ENCODE assay signal across 15 cellular contexts in genomic region chr14:64930085-64930843, GRCh38. TPM values are rescaled to one million over a fixed set of nuclear protein-coding genes. Genes with fewer than 3 reads are reported as not detected.
A peak's percentile ranks its signal among the peaks of the same experiment; 100 is the strongest.
DNase-seq lines count a peak whose midpoint lies in the region; ATAC-seq, FAIRE-seq and TF ChIP-seq lines count a peak whose summit lies in the region.
"Had no signal": no experiment of that assay in that cellular context is flagged by ENCODE, and none has a peak within 500 bp of the region (broad histone marks: within the 10 kb centered on the region; RNA-seq: fewer than 3 reads in every experiment).

No MANE protein-coding gene starts in this region.

- intact Hi-C loops in HepG2 (cut with micrococcal nuclease; ENCODE audit: unreplicated experiment) (loop anchor here (10.0 kb wide), 1 partner anchor 225 kb away; the partner anchor contains the start of gene PLEKHG3), tibial artery (cut with DNase I; ENCODE audit: low total_unique reads) (no loop called here)

- ATAC-seq in HepG2 = no peak
- no peak for ATAC-seq in GM19397 (IDR thresholded peaks at IDR 0.05; ENCODE audit: unreplicated experiment)
- ATAC-seq: body of pancreas, Panc1 had no signal

- no peak for FAIRE-seq in HepG2 (lab: Jason Lieb, UNC)

- no peak overlapping the region for H2BK12ac ChIP-seq in mesenchymal stem cell (ENCODE audit: low read length in 2 of 2)

- H3K79me1 ChIP-seq in mesenchymal stem cell (replicated peaks; ENCODE audit: low read length, poor library complexity, severe bottlenecking) = peaks cover 30% of the 10 kb centered on the region

- H3K4me1 ChIP-seq in liver (ENCODE audit: control insufficient read depth in 4 of 4, insufficient read depth in 4 of 4, low read length in 3 of 4) (peaks cover 1 to 19% (median 12%) of the 10 kb centered on the region in 4 donors), HepG2 (ENCODE audit: insufficient read depth, low read length) (peaks cover 33% of the 10 kb centered on the region), mesenchymal stem cell (ENCODE audit: control insufficient read depth, insufficient read depth, low read depth, low read length) (peaks cover 2% of the 10 kb centered on the region), tibial artery (peaks cover 0 to 83% (median 43%) of the 10 kb centered on the region in 4 donors)
- peaks cover 18% of the 10 kb centered on the region for H3K4me1 ChIP-seq in effector memory CD4-positive, alpha-beta T cell (ENCODE audit: control insufficient read depth, insufficient read depth, low read length, poor library complexity, severe bottlenecking)

- DNase-seq in HepG2 (ENCODE audit: low spot score) (no peak), mesenchymal stem cell (no peak), tibial artery (no peak), T-helper 9 cell (no peak), NCI-H774 (lab: John Stamatoyannopoulos, UW) (no peak)
- no peak for DNase-seq in effector memory CD4-positive, alpha-beta T cell
- DNase-seq: body of pancreas; DMS79; effector CD8-positive, alpha-beta T cell; NCI-H1417 treated with DMSO at 0.1 percent for 48 hours; NCI-H446 treated with DMSO at 0.1 percent for 48 hours; occipital lobe had no signal

- TF ChIP-seq POLR2A in HepG2 (IDR thresholded peaks at IDR 0.05; ENCODE audit: insufficient read depth in 1 of 2, low read depth in 2 of 2, low read length in 2 of 2) = no peak

- H3K79me2 ChIP-seq in HepG2 (ENCODE audit: insufficient read depth, low read length) = no peaks in the 10 kb centered on the region

- no peak overlapping the region for H2BK15ac ChIP-seq in mesenchymal stem cell (ENCODE audit: low read depth, poor library complexity, severe bottlenecking)

- H3K4ac ChIP-seq in mesenchymal stem cell (ENCODE audit: low read depth in 1 of 2, low read length in 2 of 2) = no peak overlapping the region

- no peak overlapping the region for H4K91ac ChIP-seq in mesenchymal stem cell (ENCODE audit: low read length)

- no peak overlapping the region for H2BK120ac ChIP-seq in mesenchymal stem cell (ENCODE audit: low read depth, low read length)

- WGBS in liver = 80% methylated on average over 3 of the region's 3 CpGs
- WGBS in HepG2 (ENCODE audit: low lambda C conversion rate) = 95% methylated on average over 3 of the region's 3 CpGs
- 100% methylated on average over 1 of the region's 3 CpGs for WGBS in mesenchymal stem cell

- no TSS peak for BruUV-seq in HepG2 (replicated peaks; lab: Mats Ljungman, UMichigan)

- no peak overlapping the region for H2AK5ac ChIP-seq in mesenchymal stem cell (ENCODE audit: low read length, severe bottlenecking)

- H3K9ac ChIP-seq in liver (ENCODE audit: low read depth in 1 of 2, low read length in 2 of 2) = no peak overlapping the region
- H3K9ac ChIP-seq in HepG2 (ENCODE audit: insufficient read depth, low read depth, low read length) = no peak overlapping the region
- peak overlapping the region; percentile 12 for H3K9ac ChIP-seq in mesenchymal stem cell (ENCODE audit: low read length)

- H3K23ac ChIP-seq in mesenchymal stem cell (ENCODE audit: low read length in 2 of 2) = no peak overlapping the region

- H3K36me3 ChIP-seq in liver (ENCODE audit: control insufficient read depth in 4 of 4, insufficient read depth in 3 of 4, low read depth in 1 of 4, low read length in 3 of 4) (peaks cover 10 to 33% (median 23%) of the 10 kb centered on the region in 4 donors), HepG2 (replicated peaks in 1 of 2; ENCODE audit: control insufficient read depth in 1 of 2, insufficient read depth in 2 of 2, low read length in 2 of 2) (peaks cover 14 to 41% of the 10 kb centered on the region in 2 experiments), mesenchymal stem cell (ENCODE audit: control insufficient read depth in 1 of 2, insufficient read depth in 2 of 2, low read depth in 1 of 2, low read length in 2 of 2) (peaks cover 16 to 91% of the 10 kb centered on the region in 2 experiments), tibial artery (peaks cover 32 to 39% (median 32%) of the 10 kb centered on the region in 3 donors)
- peaks cover 72% of the 10 kb centered on the region for H3K36me3 ChIP-seq in effector memory CD4-positive, alpha-beta T cell (ENCODE audit: control insufficient read depth, insufficient read depth, low read length)

- no peak overlapping the region for H3K14ac ChIP-seq in mesenchymal stem cell (ENCODE audit: low read length in 2 of 2)

- H3K27ac ChIP-seq in liver (ENCODE audit: low read depth in 1 of 2, low read length in 2 of 2) = no peak overlapping the region
- H3K27ac ChIP-seq in HepG2 (ENCODE audit: extremely low read length, insufficient read depth, low read length) = no peak overlapping the region
- H3K27ac ChIP-seq in effector memory CD4-positive, alpha-beta T cell (ENCODE audit: insufficient read depth, low read length, poor library complexity, severe bottlenecking) = peak overlapping the region; percentile 26
- H3K27ac ChIP-seq in mesenchymal stem cell (ENCODE audit: low read length, poor library complexity, severe bottlenecking) = no peak overlapping the region
- H3K27ac ChIP-seq in tibial artery = peak overlapping the region; percentile 39 to 55

- in situ Hi-C loops in HepG2 (cut with HindIII; ENCODE audit: extremely low pct_ligation_motif_present, low pct_unique_long_range_greater_than_20kb) = no loop called here

- H3K4me3 ChIP-seq in liver (ENCODE audit: low read depth in 1 of 3, low read length in 3 of 3) (no peak overlapping the region), HepG2 (replicated peaks in 1 of 3; ENCODE audit: insufficient read depth in 1 of 3, low read depth in 2 of 3, low read length in 3 of 3) (no peak overlapping the region), mesenchymal stem cell (ENCODE audit: insufficient read depth in 1 of 2, low read depth in 1 of 2, low read length in 2 of 2) (no peak overlapping the region), tibial artery (no peak overlapping the region)
- H3K4me3 ChIP-seq in effector memory CD4-positive, alpha-beta T cell (ENCODE audit: insufficient read depth, low read depth, low read length, poor library complexity, severe bottlenecking) = no peak overlapping the region
- H3K4me3 ChIP-seq: body of pancreas had no signal

- CTCF ChIA-PET in HepG2 (lab: Yijun Ruan, JAX; ENCODE audit: low intra/inter-chr PET ratio, low total read pairs) = no interaction called here

- no peak overlapping the region for H3K18ac ChIP-seq in mesenchymal stem cell (ENCODE audit: low read depth in 1 of 2, low read length in 2 of 2)

- H3K4me2 ChIP-seq in HepG2 (ENCODE audit: low read depth, low read length) (no peak overlapping the region), mesenchymal stem cell (ENCODE audit: low read length, poor library complexity, severe bottlenecking) (no peak overlapping the region)

- H4K20me1 ChIP-seq in HepG2 (ENCODE audit: insufficient read depth, low read length) = no peaks in the 10 kb centered on the region

- H3K27me3 ChIP-seq in liver (ENCODE audit: control insufficient read depth in 4 of 4, insufficient read depth in 4 of 4, low read length in 3 of 4) (no peaks in the 10 kb centered on the region), HepG2 (ENCODE audit: control insufficient read depth in 1 of 2, insufficient read depth in 2 of 2, low read length in 2 of 2) (no peaks in the 10 kb centered on the region), mesenchymal stem cell (ENCODE audit: control insufficient read depth in 1 of 2, insufficient read depth in 1 of 2, low read length in 2 of 2) (no peaks in the 10 kb centered on the region), tibial artery (no peaks in the 10 kb centered on the region)
- no peaks in the 10 kb centered on the region for H3K27me3 ChIP-seq in effector memory CD4-positive, alpha-beta T cell (replicated peaks; ENCODE audit: control insufficient read depth, insufficient read depth, low read length, poor library complexity, severe bottlenecking)
- H3K27me3 ChIP-seq: body of pancreas had no signal

- TF ChIP-seq CTCF in liver (IDR thresholded peaks at IDR 0.05; ENCODE audit: low read depth, low read length, missing input control) (no peak), HepG2 (CRISPR knock-in tag; IDR thresholded peaks at IDR 0.05) (no peak), tibial artery (IDR thresholded peaks at IDR 0.05) (no peak)

- no peak overlapping the region for H4K8ac ChIP-seq in mesenchymal stem cell (ENCODE audit: low read length)

- H2AFZ ChIP-seq in HepG2 (ENCODE audit: low read length) = no peak overlapping the region
- no peak overlapping the region for H2AFZ ChIP-seq in mesenchymal stem cell (ENCODE audit: low read depth, low read length)

- no peaks in the 10 kb centered on the region for H3K9me3 ChIP-seq in liver (ENCODE audit: control insufficient read depth in 4 of 4, low read length in 3 of 4)
- no peaks in the 10 kb centered on the region for H3K9me3 ChIP-seq in HepG2 (ENCODE audit: low read length)
- no peaks in the 10 kb centered on the region for H3K9me3 ChIP-seq in effector memory CD4-positive, alpha-beta T cell (ENCODE audit: control insufficient read depth, low read length)
- H3K9me3 ChIP-seq in mesenchymal stem cell (ENCODE audit: control insufficient read depth, low read length) = no peaks in the 10 kb centered on the region
- no peaks in the 10 kb centered on the region for H3K9me3 ChIP-seq in tibial artery
- H3K9me3 ChIP-seq: body of pancreas had no signal

- no peak overlapping the region for H2BK5ac ChIP-seq in mesenchymal stem cell (ENCODE audit: low read depth, low read length, poor library complexity, severe bottlenecking)

- TF ChIP-seq RAD21 in liver (IDR thresholded peaks at IDR 0.05) (no peak), HepG2 (CRISPR knock-in tag; IDR thresholded peaks at IDR 0.05) (no peak)

- TF ChIP-seq EP300 in HepG2 (IDR thresholded peaks at IDR 0.05; ENCODE audit: low read depth in 2 of 2, low read length in 2 of 2) (no peak), HepG2 (CRISPR knock-in tag; IDR thresholded peaks at IDR 0.05; ENCODE audit: borderline replicate concordance) (no peak)

- POLR2A ChIA-PET in HepG2 (lab: Yijun Ruan, JAX) = interaction anchor here (0.9 kb wide), 1 partner anchor 18 kb away, joined by 3 read pairs; no protein-coding TSS in a partner anchor

RNA-seq across cellular contexts. Expression of gene GPX2, which starts 12.3 kb away (rescaled TPM):
- total RNA-seq in liver = 10 to 100 TPM in 1 of 2 donors, 1 to 10 TPM in 1; 6.9 to 38.6 TPM
- polyA plus RNA-seq in liver = 1,000 to 10,000 TPM in 1 of 2 donors, 100 to 1,000 TPM in 1; 611 to 1,067 TPM
- 674 and 839 TPM in 2 replicates for total RNA-seq in HepG2 (2016; rRNA removed; fragmentation: Illumina TruSeq; extraction: Trizol)
- total RNA-seq in HepG2 (2016; cell fraction: cytosol; rRNA removed; fragmentation: Illumina TruSeq; extraction: Trizol; ENCODE audit: low read depth) = 242 and 256 TPM in 2 replicates
- 663 and 874 TPM in 2 replicates for total RNA-seq in HepG2 (2016; cell fraction: insoluble cytoplasmic fraction; rRNA removed; fragmentation: Illumina TruSeq; extraction: Trizol)
- total RNA-seq in HepG2 (2016; cell fraction: membrane; rRNA removed; fragmentation: Illumina TruSeq; extraction: Trizol) = 629 and 636 TPM in 2 replicates
- total RNA-seq in HepG2 (2016; cell fraction: nucleus; rRNA removed; fragmentation: Illumina TruSeq; extraction: Trizol) = 227 and 238 TPM in 2 replicates
- 417 and 526 TPM in 2 replicates for polyA plus RNA-seq in HepG2 (2011; rRNA removed)
- polyA plus RNA-seq in HepG2 (2011; cell fraction: cytosol; rRNA removed) = 451 and 581 TPM in 2 replicates
- polyA plus RNA-seq in HepG2 (2011; cell fraction: nucleus; rRNA removed) = 112 and 118 TPM in 2 replicates
- 77.6 and 217 TPM in 2 replicates for polyA plus RNA-seq in HepG2 (2012)
- 401 and 422 TPM in 2 replicates for polyA plus RNA-seq in HepG2 (2016; cell fraction: cytosol; fragmentation: Illumina TruSeq; extraction: Trizol; ENCODE audit: low read depth)
- polyA plus RNA-seq in HepG2 (2016; cell fraction: insoluble cytoplasmic fraction; fragmentation: Illumina TruSeq; extraction: Trizol; ENCODE audit: low read depth) = 1,459 and 1,539 TPM in 2 replicates
- 928 and 1,086 TPM in 2 replicates for polyA plus RNA-seq in HepG2 (2016; cell fraction: membrane; fragmentation: Illumina TruSeq; extraction: Trizol; ENCODE audit: low read depth)
- 560 and 646 TPM in 2 replicates for polyA plus RNA-seq in HepG2 (2016; cell fraction: nucleus; fragmentation: Illumina TruSeq; extraction: Trizol; ENCODE audit: insufficient read depth, low read depth)
- 0.26 and 308 TPM in 2 replicates for polyA minus RNA-seq in HepG2 (2011; rRNA and poly(A)+ RNA removed; ENCODE audit: low replicate concordance)
- polyA minus RNA-seq in HepG2 (2011; cell fraction: cytosol; rRNA and poly(A)+ RNA removed) = 48.7 and 61.2 TPM in 2 replicates
- polyA minus RNA-seq in HepG2 (2011; cell fraction: nucleus; rRNA and poly(A)+ RNA removed) = 37.3 and 43.0 TPM in 2 replicates
- polyA plus RNA-seq in mesenchymal stem cell (2013, experiment 1 of 2) = not detected
- not detected for polyA plus RNA-seq in mesenchymal stem cell (2013, experiment 2 of 2)
- total RNA-seq: occipital lobe had no signal

RNA-seq across cellular contexts. Expression of gene CHURC1, which starts 16.0 kb away (rescaled TPM):
- 10 to 100 TPM; 18.8 to 48.2 TPM for total RNA-seq in liver
- 100 to 1,000 TPM in 1 of 2 donors, 10 to 100 TPM in 1; 21.0 to 174 TPM for polyA plus RNA-seq in liver
- total RNA-seq in HepG2 (2016; rRNA removed; fragmentation: Illumina TruSeq; extraction: Trizol) = 72.1 and 74.4 TPM in 2 replicates
- total RNA-seq in HepG2 (2016; cell fraction: cytosol; rRNA removed; fragmentation: Illumina TruSeq; extraction: Trizol; ENCODE audit: low read depth) = 16.5 and 18.5 TPM in 2 replicates
- total RNA-seq in HepG2 (2016; cell fraction: insoluble cytoplasmic fraction; rRNA removed; fragmentation: Illumina TruSeq; extraction: Trizol) = 75.0 and 76.5 TPM in 2 replicates
- total RNA-seq in HepG2 (2016; cell fraction: membrane; rRNA removed; fragmentation: Illumina TruSeq; extraction: Trizol) = 23.3 and 30.6 TPM in 2 replicates
- 35.7 and 40.9 TPM in 2 replicates for total RNA-seq in HepG2 (2016; cell fraction: nucleus; rRNA removed; fragmentation: Illumina TruSeq; extraction: Trizol)
- 35.8 and 41.1 TPM in 2 replicates for polyA plus RNA-seq in HepG2 (2011; rRNA removed)
- 27.6 and 35.9 TPM in 2 replicates for polyA plus RNA-seq in HepG2 (2011; cell fraction: cytosol; rRNA removed)
- 20.8 and 25.4 TPM in 2 replicates for polyA plus RNA-seq in HepG2 (2011; cell fraction: nucleus; rRNA removed)
- polyA plus RNA-seq in HepG2 (2012) = 23.0 and 52.4 TPM in 2 replicates
- 22.9 and 25.5 TPM in 2 replicates for polyA plus RNA-seq in HepG2 (2016; cell fraction: cytosol; fragmentation: Illumina TruSeq; extraction: Trizol; ENCODE audit: low read depth)
- polyA plus RNA-seq in HepG2 (2016; cell fraction: insoluble cytoplasmic fraction; fragmentation: Illumina TruSeq; extraction: Trizol; ENCODE audit: low read depth) = 67.0 and 70.3 TPM in 2 replicates
- 24.8 and 25.8 TPM in 2 replicates for polyA plus RNA-seq in HepG2 (2016; cell fraction: membrane; fragmentation: Illumina TruSeq; extraction: Trizol; ENCODE audit: low read depth)
- 44.4 and 74.3 TPM in 2 replicates for polyA plus RNA-seq in HepG2 (2016; cell fraction: nucleus; fragmentation: Illumina TruSeq; extraction: Trizol; ENCODE audit: insufficient read depth, low read depth)
- 6.9 and 33.8 TPM in 2 replicates for polyA minus RNA-seq in HepG2 (2011; rRNA and poly(A)+ RNA removed; ENCODE audit: low replicate concordance)
- 9.8 and 13.8 TPM in 2 replicates for polyA minus RNA-seq in HepG2 (2011; cell fraction: cytosol; rRNA and poly(A)+ RNA removed)
- polyA minus RNA-seq in HepG2 (2011; cell fraction: nucleus; rRNA and poly(A)+ RNA removed) = 40.3 and 42.6 TPM in 2 replicates
- polyA plus RNA-seq in mesenchymal stem cell (2013, experiment 1 of 2) = 80.1 TPM
- polyA plus RNA-seq in mesenchymal stem cell (2013, experiment 2 of 2) = 83.0 TPM

RNA-seq across cellular contexts. Expression of gene RAB15, which starts 41.9 kb away (rescaled TPM):
- 10 to 100 TPM in 1 of 2 donors, 1 to 10 TPM in 1; 5.7 to 18.0 TPM for total RNA-seq in liver
- 10 to 100 TPM in 1 of 2 donors, 1 to 10 TPM in 1; 5.5 to 16.5 TPM for polyA plus RNA-seq in liver
- total RNA-seq in HepG2 (2016; rRNA removed; fragmentation: Illumina TruSeq; extraction: Trizol) = 17.2 and 18.5 TPM in 2 replicates
- total RNA-seq in HepG2 (2016; cell fraction: cytosol; rRNA removed; fragmentation: Illumina TruSeq; extraction: Trizol; ENCODE audit: low read depth) = 10.0 and 10.2 TPM in 2 replicates
- total RNA-seq in HepG2 (2016; cell fraction: insoluble cytoplasmic fraction; rRNA removed; fragmentation: Illumina TruSeq; extraction: Trizol) = 15.0 and 19.2 TPM in 2 replicates
- 28.0 and 32.7 TPM in 2 replicates for total RNA-seq in HepG2 (2016; cell fraction: membrane; rRNA removed; fragmentation: Illumina TruSeq; extraction: Trizol)
- total RNA-seq in HepG2 (2016; cell fraction: nucleus; rRNA removed; fragmentation: Illumina TruSeq; extraction: Trizol) = 13.3 and 15.6 TPM in 2 replicates
- polyA plus RNA-seq in HepG2 (2011; rRNA removed) = 7.4 and 12.3 TPM in 2 replicates
- polyA plus RNA-seq in HepG2 (2011; cell fraction: cytosol; rRNA removed) = 6.2 and 7.5 TPM in 2 replicates
- polyA plus RNA-seq in HepG2 (2011; cell fraction: nucleus; rRNA removed) = 33.9 and 49.5 TPM in 2 replicates
- 3.6 and 9.1 TPM in 2 replicates for polyA plus RNA-seq in HepG2 (2012)
- polyA plus RNA-seq in HepG2 (2016; cell fraction: cytosol; fragmentation: Illumina TruSeq; extraction: Trizol; ENCODE audit: low read depth) = 12.4 and 12.5 TPM in 2 replicates
- 18.7 and 21.4 TPM in 2 replicates for polyA plus RNA-seq in HepG2 (2016; cell fraction: insoluble cytoplasmic fraction; fragmentation: Illumina TruSeq; extraction: Trizol; ENCODE audit: low read depth)
- polyA plus RNA-seq in HepG2 (2016; cell fraction: membrane; fragmentation: Illumina TruSeq; extraction: Trizol; ENCODE audit: low read depth) = 29.3 and 32.2 TPM in 2 replicates
- 31.6 and 35.1 TPM in 2 replicates for polyA plus RNA-seq in HepG2 (2016; cell fraction: nucleus; fragmentation: Illumina TruSeq; extraction: Trizol; ENCODE audit: insufficient read depth, low read depth)
- polyA minus RNA-seq in HepG2 (2011; rRNA and poly(A)+ RNA removed; ENCODE audit: low replicate concordance) = 8.7 TPM in 1 of 2 replicates, not detected in the other
- polyA minus RNA-seq in HepG2 (2011; cell fraction: cytosol; rRNA and poly(A)+ RNA removed) = 2.2 and 3.1 TPM in 2 replicates
- 4.0 and 8.6 TPM in 2 replicates for polyA minus RNA-seq in HepG2 (2011; cell fraction: nucleus; rRNA and poly(A)+ RNA removed)
- 4.2 TPM for polyA plus RNA-seq in mesenchymal stem cell (2013, experiment 1 of 2)
- polyA plus RNA-seq in mesenchymal stem cell (2013, experiment 2 of 2) = 3.9 TPM

RNA-seq across cellular contexts. Expression of gene SPTB, which starts 50.6 kb away (rescaled TPM):
- total RNA-seq in liver (100 to 1,000 TPM in 1 of 2 donors, under 1 TPM in 1; 0.33 to 332 TPM), HepG2 (2016; rRNA removed; fragmentation: Illumina TruSeq; extraction: Trizol) (0.02 TPM in 1 of 2 replicates, not detected in the other)
- polyA plus RNA-seq in liver (under 1 TPM; 0.12 to 0.18 TPM), HepG2 (2011; rRNA removed) (0.01 TPM in 1 of 2 replicates, not detected in the other)
- not detected in 2 replicates for total RNA-seq in HepG2 (2016; cell fraction: cytosol; rRNA removed; fragmentation: Illumina TruSeq; extraction: Trizol; ENCODE audit: low read depth)
- 0.02 TPM in 1 of 2 replicates, not detected in the other for total RNA-seq in HepG2 (2016; cell fraction: insoluble cytoplasmic fraction; rRNA removed; fragmentation: Illumina TruSeq; extraction: Trizol)
- total RNA-seq in HepG2 (2016; cell fraction: membrane; rRNA removed; fragmentation: Illumina TruSeq; extraction: Trizol) = not detected in 2 replicates
- not detected in 2 replicates for total RNA-seq in HepG2 (2016; cell fraction: nucleus; rRNA removed; fragmentation: Illumina TruSeq; extraction: Trizol)
- polyA plus RNA-seq in HepG2 (2011; cell fraction: cytosol; rRNA removed) = not detected in 2 replicates
- polyA plus RNA-seq in HepG2 (2011; cell fraction: nucleus; rRNA removed) = not detected in 2 replicates
- polyA plus RNA-seq in HepG2 (2012) = not detected in 2 replicates
- polyA plus RNA-seq in HepG2 (2016; cell fraction: cytosol; fragmentation: Illumina TruSeq; extraction: Trizol; ENCODE audit: low read depth) = not detected in 2 replicates
- not detected in 2 replicates for polyA plus RNA-seq in HepG2 (2016; cell fraction: insoluble cytoplasmic fraction; fragmentation: Illumina TruSeq; extraction: Trizol; ENCODE audit: low read depth)
- polyA plus RNA-seq in HepG2 (2016; cell fraction: membrane; fragmentation: Illumina TruSeq; extraction: Trizol; ENCODE audit: low read depth) = not detected in 2 replicates
- polyA plus RNA-seq in HepG2 (2016; cell fraction: nucleus; fragmentation: Illumina TruSeq; extraction: Trizol; ENCODE audit: insufficient read depth, low read depth) = not detected in 2 replicates
- polyA minus RNA-seq in HepG2 (2011; rRNA and poly(A)+ RNA removed; ENCODE audit: low replicate concordance) = 0.28 TPM in 1 of 2 replicates, not detected in the other
- not detected in 2 replicates for polyA minus RNA-seq in HepG2 (2011; cell fraction: cytosol; rRNA and poly(A)+ RNA removed)
- not detected in 2 replicates for polyA minus RNA-seq in HepG2 (2011; cell fraction: nucleus; rRNA and poly(A)+ RNA removed)
- polyA plus RNA-seq in mesenchymal stem cell (2013, experiment 1 of 2) = 0.03 TPM
- polyA plus RNA-seq in mesenchymal stem cell (2013, experiment 2 of 2) = 0.08 TPM

RNA-seq across cellular contexts. Expression of gene FNTB, which starts 56.4 kb away (rescaled TPM):
- total RNA-seq in liver = 10 to 100 TPM; 10.2 to 17.2 TPM
- 1 to 10 TPM; 6.3 to 7.8 TPM for polyA plus RNA-seq in liver
- total RNA-seq in HepG2 (2016; rRNA removed; fragmentation: Illumina TruSeq; extraction: Trizol) = 28.5 and 35.1 TPM in 2 replicates
- 4.9 and 5.9 TPM in 2 replicates for total RNA-seq in HepG2 (2016; cell fraction: cytosol; rRNA removed; fragmentation: Illumina TruSeq; extraction: Trizol; ENCODE audit: low read depth)
- total RNA-seq in HepG2 (2016; cell fraction: insoluble cytoplasmic fraction; rRNA removed; fragmentation: Illumina TruSeq; extraction: Trizol) = 26.2 and 34.3 TPM in 2 replicates
- 13.9 and 14.8 TPM in 2 replicates for total RNA-seq in HepG2 (2016; cell fraction: membrane; rRNA removed; fragmentation: Illumina TruSeq; extraction: Trizol)
- total RNA-seq in HepG2 (2016; cell fraction: nucleus; rRNA removed; fragmentation: Illumina TruSeq; extraction: Trizol) = 23.0 and 24.4 TPM in 2 replicates
- 23.6 and 25.5 TPM in 2 replicates for polyA plus RNA-seq in HepG2 (2011; rRNA removed)
- polyA plus RNA-seq in HepG2 (2011; cell fraction: cytosol; rRNA removed) = 24.0 and 26.1 TPM in 2 replicates
- polyA plus RNA-seq in HepG2 (2011; cell fraction: nucleus; rRNA removed) = 23.4 and 27.7 TPM in 2 replicates
- polyA plus RNA-seq in HepG2 (2012) = 13.7 TPM in 2 replicates
- 4.0 and 4.6 TPM in 2 replicates for polyA plus RNA-seq in HepG2 (2016; cell fraction: cytosol; fragmentation: Illumina TruSeq; extraction: Trizol; ENCODE audit: low read depth)
- 33.7 and 37.5 TPM in 2 replicates for polyA plus RNA-seq in HepG2 (2016; cell fraction: insoluble cytoplasmic fraction; fragmentation: Illumina TruSeq; extraction: Trizol; ENCODE audit: low read depth)
- polyA plus RNA-seq in HepG2 (2016; cell fraction: membrane; fragmentation: Illumina TruSeq; extraction: Trizol; ENCODE audit: low read depth) = 7.5 and 8.8 TPM in 2 replicates
- 23.4 and 28.9 TPM in 2 replicates for polyA plus RNA-seq in HepG2 (2016; cell fraction: nucleus; fragmentation: Illumina TruSeq; extraction: Trizol; ENCODE audit: insufficient read depth, low read depth)
- 79.0 and 79.6 TPM in 2 replicates for polyA minus RNA-seq in HepG2 (2011; rRNA and poly(A)+ RNA removed; ENCODE audit: low replicate concordance)
- 23.7 and 24.0 TPM in 2 replicates for polyA minus RNA-seq in HepG2 (2011; cell fraction: cytosol; rRNA and poly(A)+ RNA removed)
- 29.1 and 37.9 TPM in 2 replicates for polyA minus RNA-seq in HepG2 (2011; cell fraction: nucleus; rRNA and poly(A)+ RNA removed)
- 9.8 TPM for polyA plus RNA-seq in mesenchymal stem cell (2013, experiment 1 of 2)
- polyA plus RNA-seq in mesenchymal stem cell (2013, experiment 2 of 2) = 9.9 TPM

Comparison
In these comparisons a context has a peak if more than half of its experiments do, and no peak if none do; other contexts are left out.
1. RNA of gene GPX2, which starts 12.3 kb away (total RNA-seq): 227 to 874 TPM in HepG2; 6.9 to 38.6 TPM in liver; every median in the first group is over 4 times any median in the second.
2. H3K27ac ChIP-seq: peak in effector memory CD4-positive, alpha-beta T cell (single experiment) and tibial artery (2 of 2); none in liver (0 of 2), HepG2 (single experiment) and mesenchymal stem cell (single experiment).